ENCODE assay signal across 8 cellular contexts in genomic region chr11:67057410-67057757, GRCh38. TPM values are rescaled to one million over a fixed set of nuclear protein-coding genes. Genes with fewer than 3 reads are reported as not detected.
DNase-seq lines count a peak whose midpoint lies in the region; ATAC-seq and TF ChIP-seq lines count a peak whose summit lies in the region.

No MANE protein-coding gene starts in this region.

- intact Hi-C loops in PC-9 (cut with micrococcal nuclease; ENCODE audit: unreplicated experiment): loop anchor here (5.0 to 10.0 kb wide), 4 partner anchors 205 to 363 kb away; partner anchors contain the start of gene RCE1

- H3K4me2 ChIP-seq in PC-9 (peak overlapping the region; percentile 99), neural progenitor cell (peak overlapping the region; percentile 90)

- POLR2A ChIA-PET in BJ (lab: Charles Lee): no interaction called here
- POLR2A ChIA-PET in PC-9 (lab: Charles Lee; ENCODE audit: unreplicated experiment): interaction anchor here (0.5 to 0.6 kb wide), 2 partner anchors 183 to 260 kb away, joined by 3 to 9 read pairs; no protein-coding TSS in a partner anchor

- H3K27me3 ChIP-seq in BJ (ENCODE audit: control insufficient read depth, insufficient read depth, low read length) (no peaks in the 10 kb centered on the region), PC-9 (ENCODE audit: insufficient read depth, low read depth) (no peaks in the 10 kb centered on the region), neural progenitor cell (peaks cover 23% of the 10 kb centered on the region)

- peak overlapping the region; percentile 72 for H3K4me3 ChIP-seq in BJ (ENCODE audit: low read depth, low read length)
- H3K4me3 ChIP-seq in PC-9: peak overlapping the region; percentile 82
- peak overlapping the region; percentile 64 for H3K4me3 ChIP-seq in fibroblast of villous mesenchyme (ENCODE audit: low read depth, low read length)
- peak overlapping the region; percentile 56 for H3K4me3 ChIP-seq in neural progenitor cell

- H3K36me3 Mint-ChIP-seq in neural progenitor cell: no peaks in the 10 kb centered on the region

- H2AFZ ChIP-seq in PC-9 (peak overlapping the region; percentile 88), neural progenitor cell (replicated peaks) (no peak overlapping the region)

- H4K20me1 ChIP-seq in PC-9 (ENCODE audit: insufficient read depth) (no peaks in the 10 kb centered on the region), neural progenitor cell (ENCODE audit: low read depth) (no peaks in the 10 kb centered on the region)

- H3K36me3 ChIP-seq in BJ (ENCODE audit: control insufficient read depth, insufficient read depth, low read length): no peaks in the 10 kb centered on the region; the same call in 1 of the 2 replicates
- no peaks in the 10 kb centered on the region for H3K36me3 ChIP-seq in PC-9 (ENCODE audit: low read depth)
- H3K36me3 ChIP-seq in neural progenitor cell: no peaks in the 10 kb centered on the region

- H3K9me2 ChIP-seq in PC-9 (ENCODE audit: insufficient read depth): no peaks in the 10 kb centered on the region

- no peaks in the 10 kb centered on the region for H3K9me3 Mint-ChIP-seq in neural progenitor cell

- no TSS peak for BruUV-seq in PC-9 (replicated peaks; lab: Mats Ljungman, UMichigan)

- H3K4me1 ChIP-seq in PC-9 (replicated peaks; ENCODE audit: insufficient read depth) (peaks cover 73% of the 10 kb centered on the region), neural progenitor cell (peaks cover 12% of the 10 kb centered on the region)

- no peaks in the 10 kb centered on the region for H3K9me3 ChIP-seq in PC-9 (ENCODE audit: insufficient read depth, low read depth)
- H3K9me3 ChIP-seq in neural progenitor cell (ENCODE audit: low read depth): no peaks in the 10 kb centered on the region

- H3K27ac Mint-ChIP-seq in neural progenitor cell: no peak overlapping the region

- TF ChIP-seq CTCF in BJ (IDR thresholded peaks at IDR 0.05; ENCODE audit: insufficient read depth, low read depth, low read length): no peak
- TF ChIP-seq CTCF in PC-9 (conservative IDR thresholded peaks at IDR 0.05): no peak
- no peak for TF ChIP-seq CTCF in fibroblast of villous mesenchyme (IDR thresholded peaks at IDR 0.05; ENCODE audit: insufficient read depth, low read depth, low read length)
- no peak for TF ChIP-seq CTCF in neural progenitor cell (IDR thresholded peaks at IDR 0.05)

- H3K79me2 ChIP-seq in PC-9 (ENCODE audit: low read depth): peaks cover 47% of the 10 kb centered on the region
- no peaks in the 10 kb centered on the region for H3K79me2 ChIP-seq in neural progenitor cell (ENCODE audit: low read depth)

- CTCF ChIA-PET in BJ (lab: Yijun Ruan, JAX) (interaction anchor here (0.7 to 2.3 kb wide), 4 partner anchors 14 to 260 kb away, joined by 3 to 8 read pairs (median 4); no protein-coding TSS in a partner anchor), PC-9 (lab: Charles Lee) (interaction anchor here (0.6 kb wide), 1 partner anchor 24 kb away, joined by 4 read pairs; no protein-coding TSS in a partner anchor)

- H3K27me3 Mint-ChIP-seq in neural progenitor cell (ENCODE audit: insufficient read depth, low read depth): peaks cover 2% of the 10 kb centered on the region

- H3K4me1 Mint-ChIP-seq in neural progenitor cell: peaks cover 26% of the 10 kb centered on the region

- H3K27ac ChIP-seq in PC-9 (peak overlapping the region; percentile 74; the same call in 1 of the 2 replicates), neural progenitor cell (no peak overlapping the region)

- H3K9ac ChIP-seq in neural progenitor cell: no peak overlapping the region

- ATAC-seq in GM18858 (IDR thresholded peaks at IDR 0.05; ENCODE audit: unreplicated experiment) (no peak), HG03565 (IDR thresholded peaks at IDR 0.05; ENCODE audit: unreplicated experiment) (no peak)

- no peak overlapping the region for H3K4me3 Mint-ChIP-seq in neural progenitor cell

- no peak for DNase-seq in BJ (ENCODE audit: low read depth)
- DNase-seq in PC-9: peak in 1 of 2 experiments; percentile 33
- no peak for DNase-seq in fibroblast of villous mesenchyme (ENCODE audit: low read depth)
- DNase-seq in neural progenitor cell (ENCODE audit: low spot score): no peak
- DNase-seq in central memory CD4-positive, alpha-beta T cell: no peak
- no peak for DNase-seq in NCI-H2029 (lab: John Stamatoyannopoulos, UW)

- H3F3A ChIP-seq in PC-9 (ENCODE audit: insufficient read depth, low read depth) (peaks cover 54% of the 10 kb centered on the region), neural progenitor cell (ENCODE audit: low read depth) (peaks cover 26% of the 10 kb centered on the region)

RNA-seq across cellular contexts. Expression of gene RHOD, which starts 0.7 kb away (rescaled TPM):
- 33.7 and 42.8 TPM in 2 replicates for polyA plus RNA-seq in BJ (2011; rRNA removed)
- polyA minus RNA-seq in BJ (2011; rRNA and poly(A)+ RNA removed): 13.6 and 22.6 TPM in 2 replicates
- total RNA-seq in PC-9 (2021): 127 and 156 TPM in 2 replicates
- 12.5 and 13.9 TPM in 2 replicates for total RNA-seq in fibroblast of villous mesenchyme
- total RNA-seq in neural progenitor cell (ENCODE audit: low replicate concordance): 6.6 and 10.0 TPM in 2 replicates

RNA-seq across cellular contexts. Expression of gene SYT12, which starts 34.5 kb away (rescaled TPM):
- polyA plus RNA-seq in BJ (2011; rRNA removed): 0.13 TPM in 2 replicates
- 0.19 and 0.26 TPM in 2 replicates for polyA minus RNA-seq in BJ (2011; rRNA and poly(A)+ RNA removed)
- 11.1 and 12.3 TPM in 2 replicates for total RNA-seq in PC-9 (2021)
- 0.43 and 0.64 TPM in 2 replicates for total RNA-seq in fibroblast of villous mesenchyme
- 0.50 and 0.67 TPM in 2 replicates for total RNA-seq in neural progenitor cell (ENCODE audit: low replicate concordance)
